In genomic region chr18:78764544-78764943, GRCh38 we compare ENCODE assay signal across 8 cellular contexts.
"Had no signal": no experiment of that assay in that cellular context is flagged by ENCODE, and none has a peak within 500 bp of the region (broad histone marks: within the 10 kb centered on the region; RNA-seq: fewer than 3 reads in every experiment).

No MANE protein-coding gene starts in this region.

- H3K4me1 ChIP-seq: HAP-1 had no signal

- H3K36me3 ChIP-seq: HAP-1 had no signal

- ATAC-seq: HCT116, HepG2 had no signal

- H3K27ac ChIP-seq: GM23248, HL-60 had no signal

- H3K9me3 ChIP-seq: HAP-1 had no signal

- H3K4me3 ChIP-seq: GM23248, HAP-1 had no signal

- DNase-seq: GM23248, GOT3, H7, HFFc6 had no signal
